In the genomic region with DNA sequence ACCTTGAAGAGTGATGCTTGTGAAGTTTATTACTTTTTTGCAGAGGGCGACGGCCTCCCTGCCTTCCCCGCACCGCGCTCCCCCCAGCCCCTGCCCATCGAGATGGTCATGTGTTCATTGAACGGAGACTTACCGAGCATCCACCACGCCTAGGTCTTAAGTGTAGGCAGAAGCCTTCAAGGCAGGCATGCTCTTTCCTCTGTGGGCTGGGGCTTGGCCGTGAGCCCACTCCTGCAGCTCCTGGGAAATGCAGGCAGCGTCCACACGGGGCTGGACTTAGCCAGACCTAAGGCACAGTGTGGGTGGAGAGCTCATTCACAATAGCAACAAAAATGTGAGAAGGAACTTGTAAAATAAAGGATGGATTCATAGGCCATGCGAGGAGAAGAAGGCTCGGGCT, we compare ENCODE assay signal across 11 cellular contexts. TPM values are rescaled to one million over a fixed set of nuclear protein-coding genes. Genes with fewer than 3 reads are reported as not detected.
DNase-seq lines count a peak whose midpoint lies in the region; ATAC-seq and TF ChIP-seq lines count a peak whose summit lies in the region.
"Had no signal": no experiment of that assay in that cellular context is flagged by ENCODE, and none has a peak within 500 bp of the region (broad histone marks: within the 10 kb centered on the region; RNA-seq: fewer than 3 reads in every experiment).

No MANE protein-coding gene starts in this region.

- H3K9me3 ChIP-seq in HEK293 (ENCODE audit: control insufficient read depth, insufficient read depth, low read depth, low read length) (no peaks in the 10 kb centered on the region), PC-3 (ENCODE audit: low read length) (no peaks in the 10 kb centered on the region)

- no peak overlapping the region for H3K27ac ChIP-seq in HEK293 (ENCODE audit: extremely low read depth, low read depth, low read length)
- H3K27ac ChIP-seq in PC-3 (ENCODE audit: low read length) = no peak overlapping the region

- H3K27me3 ChIP-seq in PC-3 (ENCODE audit: low read length) = no peaks in the 10 kb centered on the region
- H3K27me3 ChIP-seq: dorsolateral prefrontal cortex had no signal

- peaks cover 10% of the 10 kb centered on the region for H3K4me1 Mint-ChIP-seq in brain
- H3K4me1 Mint-ChIP-seq in stimulated activated memory B cell treated with anti-CD40 and anti-IgM and Interleukin-4, amounts not matched to agents 10 μg/mL and 1 μg/mL and 100 μg/mL, for 72 hours = peaks cover 35% of the 10 kb centered on the region
- peaks cover 19% of the 10 kb centered on the region for H3K4me1 Mint-ChIP-seq in nephron progenitor cell

- H3K4me3 Mint-ChIP-seq in brain = no peak overlapping the region
- no peak overlapping the region for H3K4me3 Mint-ChIP-seq in stimulated activated memory B cell treated with anti-CD40 and anti-IgM and Interleukin-4, amounts not matched to agents 10 μg/mL and 1 μg/mL and 100 μg/mL, for 72 hours
- no peak overlapping the region for H3K4me3 Mint-ChIP-seq in nephron progenitor cell
- H3K4me3 Mint-ChIP-seq: memory B cell had no signal

- no peaks in the 10 kb centered on the region for H3F3A ChIP-seq in PC-3 (ENCODE audit: low read length, unreplicated experiment)

- POLR2A ChIA-PET in HEK293 (lab: Yijun Ruan, JAX) = no interaction called here
- POLR2A ChIA-PET in PC-3 (lab: Charles Lee; ENCODE audit: unreplicated experiment) = no interaction called here

- no peaks in the 10 kb centered on the region for H3K9me2 ChIP-seq in PC-3 (replicated peaks; ENCODE audit: low read length)

- peak; percentile 75 for DNase-seq in hepatic stellate cell (ENCODE audit: low spot score)
- no peak for DNase-seq in nephron progenitor cell
- DNase-seq in PC-3 = no peak
- no peak for DNase-seq in SKM-1 (lab: John Stamatoyannopoulos, UW; ENCODE audit: unreplicated experiment)
- DNase-seq: activated CD4-positive, alpha-beta T cell treated with anti-CD3 and anti-CD28 coated beads, Interleukin-2, amount 50 U/mL, for 1 hour; NCI-H82 had no signal

- no peaks in the 10 kb centered on the region for H3K79me2 ChIP-seq in PC-3 (ENCODE audit: low read length)

- H3K27ac Mint-ChIP-seq in brain (peak overlapping the region; percentile 15 to 74 (median 32)), nephron progenitor cell (no peak overlapping the region)
- H3K27ac Mint-ChIP-seq in stimulated activated memory B cell treated with anti-CD40 and anti-IgM and Interleukin-4, amounts not matched to agents 10 μg/mL and 1 μg/mL and 100 μg/mL, for 72 hours = peak overlapping the region; percentile 28
- H3K27ac Mint-ChIP-seq: memory B cell had no signal

- no peak for ATAC-seq in stimulated activated memory B cell treated with anti-CD40 and anti-IgM and Interleukin-4, amounts not matched to agents 10 μg/mL and 1 μg/mL and 100 μg/mL, for 72 hours
- ATAC-seq in PC-3 = no peak

- TF ChIP-seq CTCF in HEK293 (tag by site-specific recombination; IDR thresholded peaks at IDR 0.05) = no peak
- TF ChIP-seq CTCF in brain (conservative IDR thresholded peaks at IDR 0.05) = no peak
- no peak for TF ChIP-seq CTCF in nephron progenitor cell (IDR thresholded peaks at IDR 0.05)
- TF ChIP-seq CTCF in PC-3 (conservative IDR thresholded peaks at IDR 0.05; ENCODE audit: low read depth, low read length) = no peak

- no peak overlapping the region for H3K4me3 ChIP-seq in HEK293 (ENCODE audit: low read depth, low read length)
- no peak overlapping the region for H3K4me3 ChIP-seq in PC-3 (ENCODE audit: low read length)
- H3K4me3 ChIP-seq: dorsolateral prefrontal cortex had no signal

- H3K36me3 Mint-ChIP-seq in brain = peaks cover 7% of the 10 kb centered on the region
- H3K36me3 Mint-ChIP-seq in stimulated activated memory B cell treated with anti-CD40 and anti-IgM and Interleukin-4, amounts not matched to agents 10 μg/mL and 1 μg/mL and 100 μg/mL, for 72 hours = peaks cover 43% of the 10 kb centered on the region
- H3K36me3 Mint-ChIP-seq in nephron progenitor cell (ENCODE audit: low read depth) = peaks cover 9% of the 10 kb centered on the region

- H3K27me3 Mint-ChIP-seq in brain (peaks cover 4% of the 10 kb centered on the region), nephron progenitor cell (ENCODE audit: low read depth, poor library complexity) (peaks cover 6% of the 10 kb centered on the region)
- H3K27me3 Mint-ChIP-seq in stimulated activated memory B cell treated with anti-CD40 and anti-IgM and Interleukin-4, amounts not matched to agents 10 μg/mL and 1 μg/mL and 100 μg/mL, for 72 hours = no peaks in the 10 kb centered on the region
- H3K27me3 Mint-ChIP-seq: memory B cell had no signal

- no peak overlapping the region for H2AFZ ChIP-seq in PC-3 (ENCODE audit: low read length)

- CTCF ChIA-PET in HEK293 (lab: Yijun Ruan, JAX) = interaction anchor here (0.6 to 1.3 kb wide), 4 partner anchors 48 to 1187 kb away, joined by 3 to 4 read pairs (median 3); partner anchors contain the start of genes BAHCC1 and GAA
- CTCF ChIA-PET in PC-3 (lab: Charles Lee) = no interaction called here

- H3K4me1 ChIP-seq in HEK293 (ENCODE audit: control insufficient read depth, insufficient read depth, low read length) (no peaks in the 10 kb centered on the region), PC-3 (ENCODE audit: insufficient read depth, low read length) (no peaks in the 10 kb centered on the region)

- no TSS peak for BruUV-seq in PC-3 (replicated peaks; lab: Mats Ljungman, UMichigan)

- peaks cover 21 to 42% of the 10 kb centered on the region in 2 experiments; a peak in 2 of 3 replicates for H3K36me3 ChIP-seq in HEK293 (ENCODE audit: control insufficient read depth in 2 of 2, insufficient read depth in 1 of 2, low read length in 2 of 2)
- 0 out of 2 replicates have a peak, but pooled peaks cover 2% of the 10 kb centered on the region for H3K36me3 ChIP-seq in PC-3 (ENCODE audit: low read depth, low read length)

- H4K20me1 ChIP-seq in PC-3 (ENCODE audit: low read length) = no peaks in the 10 kb centered on the region

- no peak overlapping the region for H3K9ac ChIP-seq in PC-3 (ENCODE audit: low read length)

- H3K9me3 Mint-ChIP-seq in brain (no peaks in the 10 kb centered on the region), nephron progenitor cell (no peaks in the 10 kb centered on the region)
- H3K9me3 Mint-ChIP-seq in stimulated activated memory B cell treated with anti-CD40 and anti-IgM and Interleukin-4, amounts not matched to agents 10 μg/mL and 1 μg/mL and 100 μg/mL, for 72 hours = no peaks in the 10 kb centered on the region
- H3K9me3 Mint-ChIP-seq: memory B cell had no signal

- intact Hi-C loops in PC-3 (cut with micrococcal nuclease) = no loop called here

- H3K4me2 ChIP-seq in PC-3 (ENCODE audit: low read length) = no peak overlapping the region

TF ChIP-seq in HEK293, 187 proteins besides CTCF, POLR2A, EP300 and RAD21:
- TF ChIP-seq GLI4 (tag by site-specific recombination; IDR thresholded peaks at IDR 0.05) (no peak), EGR2 (tag by site-specific recombination; IDR thresholded peaks at IDR 0.05; ENCODE audit: low read depth) (peak; percentile 83), ZNF146 (tag by site-specific recombination; IDR thresholded peaks at IDR 0.05) (no peak), ZXDB (tag by site-specific recombination; IDR thresholded peaks at IDR 0.05) (no peak), ZFHX2 (tag by site-specific recombination; conservative IDR thresholded peaks at IDR 0.05) (peak; percentile 89), ZSCAN16 (tag by site-specific recombination; IDR thresholded peaks at IDR 0.05) (no peak)

RNA-seq across cellular contexts. Expression of gene RNF213, which starts 19.2 kb away (rescaled TPM):
- 23.1 TPM for polyA plus RNA-seq in brain (ENCODE audit: insufficient read depth, low read depth, low replicate concordance)
- total RNA-seq in PC-3 (2014; rRNA removed) = 71.4 and 84.1 TPM in 2 replicates

RNA-seq across cellular contexts. Expression of gene SLC26A11, which starts 59.7 kb away (rescaled TPM):
- 24.5 TPM for polyA plus RNA-seq in brain (ENCODE audit: insufficient read depth, low read depth, low replicate concordance)
- 15.0 and 18.4 TPM in 2 replicates for total RNA-seq in PC-3 (2014; rRNA removed)

RNA-seq across cellular contexts. Expression of gene SGSH, which starts 59.8 kb away (rescaled TPM):
- 12.6 TPM for polyA plus RNA-seq in brain (ENCODE audit: insufficient read depth, low read depth, low replicate concordance)
- 15.3 and 16.6 TPM in 2 replicates for total RNA-seq in PC-3 (2014; rRNA removed)
